ENCODE assay signal across 24 cellular contexts in genomic region chr4:168623011-168623410, GRCh38.
"Had no signal": no experiment of that assay in that cellular context is flagged by ENCODE, and none has a peak within 500 bp of the region (broad histone marks: within the 10 kb centered on the region; RNA-seq: fewer than 3 reads in every experiment).

No MANE protein-coding gene starts in this region.

- H3K27ac Mint-ChIP-seq: activated naive CD4-positive, alpha-beta T cell treated with anti-CD3 and anti-CD28 coated beads, Interleukin-2, amount 50 U/mL, for 72 hours; activated T-cell treated with anti-CD3 and anti-CD28 coated beads, Interleukin-2, amount 50 U/mL, for 24 hours; activated T-helper 17 cell treated with anti-CD3 and anti-CD28 coated beads, Interleukin-2, amount 50 U/mL, for 72 hours; natural killer cell treated with Interleukin-12 subunit alpha and Interleukin-12 subunit beta and Interleukin-15 and Interleukin-18, amount 100 ng/mL, for 72 hours; WTC11 had no signal

- ATAC-seq: activated naive CD4-positive, alpha-beta T cell treated with anti-CD3 and anti-CD28 coated beads, Interleukin-2, amount 50 U/mL, for 72 hours; activated T-helper 17 cell treated with anti-CD3 and anti-CD28 coated beads, Interleukin-2, amount 50 U/mL, for 72 hours; heart right ventricle; left colon; natural killer cell treated with Interleukin-12 subunit alpha and Interleukin-12 subunit beta and Interleukin-15 and Interleukin-18, amount 100 ng/mL, for 72 hours; right lobe of liver had no signal

- H3K27me3 ChIP-seq: esophagus squamous epithelium, heart right ventricle, right lobe of liver, spleen, upper lobe of left lung had no signal

- DNase-seq: activated CD4-positive, alpha-beta T cell treated with anti-CD3 and anti-CD28 coated beads, Interleukin-2, amount 50 U/mL, for 4 hours; activated CD8-positive, alpha-beta memory T cell treated with anti-CD3 and anti-CD28 coated beads for 24 hours; activated CD8-positive, alpha-beta memory T cell treated with anti-CD3 and anti-CD28 coated beads, Interleukin-2, amount 50 U/mL, for 4 hours; activated T-cell treated with anti-CD3 and anti-CD28 coated beads, Interleukin-2, amount 50 U/mL, for 24 hours; aorta; central memory CD4-positive, alpha-beta T cell; esophagus squamous epithelium; heart right ventricle; left colon; midbrain; posterior cingulate gyrus; right lobe of liver; spleen; stimulated activated CD4-positive, alpha-beta T cell treated with anti-CD3 and anti-CD28 coated beads, Interleukin-4, amount 100 ng/mL, for 1 hour; stimulated activated naive CD4-positive, alpha-beta T cell treated with Interleukin-2 at 50 U/mL for 16 hours; T-helper 9 cell; upper lobe of left lung had no signal

- H3K27ac ChIP-seq: coronary artery, right lobe of liver, spleen, upper lobe of left lung had no signal

- H3K36me3 ChIP-seq: esophagus squamous epithelium, heart right ventricle, right lobe of liver, spleen, thoracic aorta, upper lobe of left lung had no signal

- H3K4me1 ChIP-seq: esophagus squamous epithelium, right lobe of liver, spleen, upper lobe of left lung had no signal

- H3K4me3 ChIP-seq: coronary artery, esophagus squamous epithelium, heart right ventricle, lung, right lobe of liver, spleen, thoracic aorta, upper lobe of left lung had no signal

- H3K36me3 Mint-ChIP-seq: activated naive CD4-positive, alpha-beta T cell treated with anti-CD3 and anti-CD28 coated beads, Interleukin-2, amount 50 U/mL, for 72 hours; natural killer cell treated with Interleukin-12 subunit alpha and Interleukin-12 subunit beta and Interleukin-15 and Interleukin-18, amount 100 ng/mL, for 72 hours; WTC11 had no signal

- H3K9me3 Mint-ChIP-seq: activated naive CD4-positive, alpha-beta T cell treated with anti-CD3 and anti-CD28 coated beads, Interleukin-2, amount 50 U/mL, for 72 hours; activated T-cell treated with anti-CD3 and anti-CD28 coated beads, Interleukin-2, amount 50 U/mL, for 24 hours; activated T-helper 17 cell treated with anti-CD3 and anti-CD28 coated beads, Interleukin-2, amount 50 U/mL, for 72 hours; natural killer cell treated with Interleukin-12 subunit alpha and Interleukin-12 subunit beta and Interleukin-15 and Interleukin-18, amount 100 ng/mL, for 72 hours; WTC11 had no signal

- H3K9me3 ChIP-seq: esophagus squamous epithelium, heart right ventricle, right lobe of liver, spleen, thoracic aorta, upper lobe of left lung had no signal

- H3K4me3 Mint-ChIP-seq: activated T-cell treated with anti-CD3 and anti-CD28 coated beads, Interleukin-2, amount 50 U/mL, for 24 hours; activated T-helper 17 cell treated with anti-CD3 and anti-CD28 coated beads, Interleukin-2, amount 50 U/mL, for 72 hours; natural killer cell treated with Interleukin-12 subunit alpha and Interleukin-12 subunit beta and Interleukin-15 and Interleukin-18, amount 100 ng/mL, for 72 hours; WTC11 had no signal

- H3K4me1 Mint-ChIP-seq: activated T-helper 17 cell treated with anti-CD3 and anti-CD28 coated beads, Interleukin-2, amount 50 U/mL, for 72 hours had no signal
